Comparison of ENCODE assay signal across 21 cellular contexts in the genomic region with DNA sequence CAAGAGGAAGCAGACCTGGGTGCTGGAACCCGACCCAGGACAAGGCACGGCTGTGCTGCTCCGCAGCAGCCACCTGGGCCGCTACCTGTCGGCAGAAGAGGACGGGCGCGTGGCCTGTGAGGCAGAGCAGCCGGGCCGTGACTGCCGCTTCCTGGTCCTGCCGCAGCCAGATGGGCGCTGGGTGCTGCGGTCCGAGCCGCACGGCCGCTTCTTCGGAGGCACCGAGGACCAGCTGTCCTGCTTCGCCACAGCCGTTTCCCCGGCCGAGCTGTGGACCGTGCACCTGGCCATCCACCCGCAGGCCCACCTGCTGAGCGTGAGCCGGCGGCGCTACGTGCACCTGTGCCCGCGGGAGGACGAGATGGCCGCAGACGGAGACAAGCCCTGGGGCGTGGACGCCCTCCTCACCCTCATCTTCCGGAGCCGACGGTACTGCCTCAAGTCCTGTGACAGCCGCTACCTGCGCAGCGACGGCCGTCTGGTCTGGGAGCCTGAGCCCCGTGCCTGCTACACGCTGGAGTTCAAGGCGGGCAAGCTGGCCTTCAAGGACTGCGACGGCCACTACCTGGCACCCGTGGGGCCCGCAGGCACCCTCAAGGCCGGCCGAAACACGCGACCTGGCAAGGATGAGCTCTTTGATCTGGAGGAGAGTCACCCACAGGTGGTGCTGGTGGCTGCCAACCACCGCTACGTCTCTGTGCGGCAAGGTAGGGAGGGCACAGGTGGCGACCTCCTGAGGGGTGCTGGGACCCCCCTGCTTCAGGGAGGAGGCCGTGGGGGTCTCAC. TPM values are rescaled to one million over a fixed set of nuclear protein-coding genes. Genes with fewer than 3 reads are reported as not detected.
DNase-seq lines count a peak whose midpoint lies in the region; ATAC-seq and TF ChIP-seq lines count a peak whose summit lies in the region.
"Had no signal": no experiment of that assay in that cellular context is flagged by ENCODE, and none has a peak within 500 bp of the region (broad histone marks: within the 10 kb centered on the region; RNA-seq: fewer than 3 reads in every experiment).

No MANE protein-coding gene starts in this region.

- RAD21 ChIA-PET in HCT116 (lab: Charles Lee; ENCODE audit: low non-redundant PET in 1 of 2, low total read pairs in 2 of 2, uncharacterized antibody in 2 of 2, unreplicated experiment in 2 of 2), result interaction anchor here (0.7 to 1.6 kb wide), 2 partner anchors 10 to 44 kb away, joined by 4 to 5 read pairs; no protein-coding TSS in a partner anchor

- H3K36me3 ChIP-seq in HCT116 (ENCODE audit: control insufficient read depth in 1 of 2, insufficient read depth in 2 of 2, low read length in 2 of 2) (no peaks in the 10 kb centered on the region), PC-3 (ENCODE audit: low read depth, low read length) (no peaks in the 10 kb centered on the region)

- H3K9ac ChIP-seq in HCT116 (ENCODE audit: low read length), result peak overlapping the region; percentile 68
- no peak overlapping the region for H3K9ac ChIP-seq in PC-3 (ENCODE audit: low read length)

- no peak overlapping the region for H2AFZ ChIP-seq in HCT116 (ENCODE audit: low read depth, low read length, poor library complexity, severe bottlenecking)
- H2AFZ ChIP-seq in PC-3 (ENCODE audit: low read length), result peak overlapping the region; percentile 6; the same call in 1 of the 2 replicates

- H3K4me1 Mint-ChIP-seq in osteocyte (ENCODE audit: unreplicated experiment), result peaks cover 4% of the 10 kb centered on the region
- H3K4me1 Mint-ChIP-seq: T-helper 17 cell had no signal

- CTCF ChIA-PET in HCT116 (lab: Charles Lee) (no interaction called here), PC-3 (lab: Charles Lee) (interaction anchor here (0.7 to 1.2 kb wide), 2 partner anchors 10 to 13 kb away, joined by 3 read pairs; no protein-coding TSS in a partner anchor)

- no peak overlapping the region for H3K4me3 Mint-ChIP-seq in osteocyte (ENCODE audit: unreplicated experiment)
- H3K4me3 Mint-ChIP-seq: B cell, T-helper 17 cell had no signal

- no peaks in the 10 kb centered on the region for H4K20me1 ChIP-seq in HCT116 (ENCODE audit: insufficient read depth)
- H4K20me1 ChIP-seq in PC-3 (ENCODE audit: low read length), result no peaks in the 10 kb centered on the region

- H3K4me3 ChIP-seq in HCT116 (replicated peaks in 1 of 2; ENCODE audit: low read depth in 1 of 2, low read length in 2 of 2) (peak overlapping the region in 1 of 2 experiments; percentile 58; a peak in 2 of 4 replicates), PC-3 (ENCODE audit: low read length) (peak overlapping the region; percentile 52)
- H3K4me3 ChIP-seq: lung had no signal

- TF ChIP-seq POLR2A in HCT116 (IDR thresholded peaks at IDR 0.05; ENCODE audit: borderline replicate concordance, extremely low read depth, insufficient read depth, insufficient read length), result no peak

- peak; percentile 61 to 78 (median 70) for DNase-seq in NCI-H1417 (lab: John Stamatoyannopoulos, UW)
- no peak for DNase-seq in NCI-H1417 treated with DMSO at 0.1 percent for 48 hours (lab: John Stamatoyannopoulos, UW)
- no peak for DNase-seq in HCT116 (ENCODE audit: low read depth, low spot score)
- DNase-seq in PC-3, result peak; percentile 41
- no peak for DNase-seq in left colon
- DNase-seq in osteocyte (ENCODE audit: extremely low spot score, unreplicated experiment), result no peak
- no peak for DNase-seq in GM03348 (ENCODE audit: low spot score)
- no peak for DNase-seq in activated T-cell treated with anti-CD3 and anti-CD28 coated beads, Interleukin-2, amount 50 U/mL, for 1 hour
- DNase-seq: 8988T; activated CD4-positive, alpha-beta T cell treated with anti-CD3 and anti-CD28 coated beads, Interleukin-2, amount 50 U/mL, for 48 hours; amniotic stem cell; Calu3; caudate nucleus; foreskin fibroblast; NCI-H446; OCI-M1; stimulated activated CD4-positive, alpha-beta T cell treated with anti-CD3 and anti-CD28 coated beads, Interleukin-15, amount 100 ng/mL, for 24 hours; T-helper 17 cell had no signal

- peak overlapping the region; percentile 72; the same call in 1 of the 2 replicates for H3K27ac ChIP-seq in HCT116 (ENCODE audit: low read depth, low read length)
- no peak overlapping the region for H3K27ac ChIP-seq in PC-3 (ENCODE audit: low read length)

- BruUV-seq in HCT116 (replicated peaks; lab: Mats Ljungman, UMichigan) (no TSS peak), PC-3 (replicated peaks; lab: Mats Ljungman, UMichigan) (no TSS peak)

- 0 out of 2 replicates have a peak, but pooled peaks have one; percentile 1 for ATAC-seq in HCT116
- ATAC-seq in PC-3, result peak; percentile 31
- ATAC-seq in left colon, result peak; percentile 60
- ATAC-seq: T-helper 17 cell had no signal

- H3K9me3 ChIP-seq in HCT116 (ENCODE audit: control insufficient read depth in 1 of 2, insufficient read depth in 1 of 2, low read depth in 1 of 2, low read length in 2 of 2) (peaks cover 0 to 7% of the 10 kb centered on the region in 2 experiments; a peak in 1 of 4 replicates), PC-3 (ENCODE audit: low read length) (no peaks in the 10 kb centered on the region)

- TF ChIP-seq CTCF in HCT116 (IDR thresholded peaks at IDR 0.05 in 2 of 3, conservative IDR thresholded peaks at IDR 0.05 in 1 of 3; ENCODE audit: borderline replicate concordance in 1 of 3, insufficient read depth in 1 of 3, low read depth in 2 of 3, low read length in 2 of 3) (no peak), PC-3 (conservative IDR thresholded peaks at IDR 0.05; ENCODE audit: low read depth, low read length) (0 out of 2 replicates have a peak, but pooled peaks have one; percentile 13), osteocyte (IDR thresholded peaks at IDR 0.05) (no peak)

- no peaks in the 10 kb centered on the region for H3K27me3 Mint-ChIP-seq in osteocyte (ENCODE audit: unreplicated experiment)
- H3K27me3 Mint-ChIP-seq: B cell had no signal

- H3K9me3 Mint-ChIP-seq in osteocyte (ENCODE audit: unreplicated experiment), result no peaks in the 10 kb centered on the region

- peak overlapping the region; percentile 75 for H3K4me2 ChIP-seq in HCT116 (ENCODE audit: low read length)
- H3K4me2 ChIP-seq in PC-3 (ENCODE audit: low read length), result peak overlapping the region; percentile 79

- H3K27me3 ChIP-seq in HCT116 (ENCODE audit: insufficient read depth, low read length) (no peaks in the 10 kb centered on the region), PC-3 (ENCODE audit: low read length) (peaks cover 7% of the 10 kb centered on the region; the same call in 1 of the 2 replicates)

- no peaks in the 10 kb centered on the region for H3K79me2 ChIP-seq in HCT116 (ENCODE audit: insufficient read depth, low read length)
- no peaks in the 10 kb centered on the region for H3K79me2 ChIP-seq in PC-3 (ENCODE audit: low read length)

- no peaks in the 10 kb centered on the region for H3K9me2 ChIP-seq in HCT116 (ENCODE audit: insufficient read depth)
- H3K9me2 ChIP-seq in PC-3 (replicated peaks; ENCODE audit: low read length), result no peaks in the 10 kb centered on the region

- TF ChIP-seq RAD21 in HCT116 (IDR thresholded peaks at IDR 0.05; ENCODE audit: low read depth), result no peak

- intact Hi-C loops in HCT116 (cut with micrococcal nuclease), result no loop called here
- intact Hi-C loops in PC-3 (cut with micrococcal nuclease), result no loop called here
- intact Hi-C loops in left colon (cut with DNase I, micrococcal nuclease), result loop anchor here in 1 of 2 donors (10.0 kb wide), 1 partner anchor 76 kb away; no protein-coding TSS in a partner anchor

- POLR2A ChIA-PET in HCT116 (lab: Charles Lee), result interaction anchor here (0.9 to 2.2 kb wide), 3 partner anchors 9 to 16 kb away, joined by 3 to 6 read pairs (median 3); a partner anchor contains a TSS
- POLR2A ChIA-PET in PC-3 (lab: Charles Lee; ENCODE audit: unreplicated experiment), result interaction anchor here (0.6 kb wide), 1 partner anchor 286 kb away, joined by 3 read pairs; no protein-coding TSS in a partner anchor

- H3K4me1 ChIP-seq in HCT116 (ENCODE audit: control insufficient read depth in 1 of 2, insufficient read depth in 2 of 2, low read length in 2 of 2) (peaks cover 12 to 41% of the 10 kb centered on the region in 2 experiments), PC-3 (ENCODE audit: insufficient read depth, low read length) (peaks cover 22% of the 10 kb centered on the region)

- no peak overlapping the region for H3K27ac Mint-ChIP-seq in osteocyte (ENCODE audit: unreplicated experiment)
- H3K27ac Mint-ChIP-seq: B cell, T-helper 17 cell had no signal

- no peaks in the 10 kb centered on the region for H3F3A ChIP-seq in PC-3 (ENCODE audit: low read length, unreplicated experiment)

- H3K36me3 Mint-ChIP-seq in osteocyte (ENCODE audit: unreplicated experiment), result no peaks in the 10 kb centered on the region

TF ChIP-seq in HCT116, 20 proteins besides CTCF, POLR2A, EP300 and RAD21:
- no peak for TF ChIP-seq SRF (IDR thresholded peaks at IDR 0.05; ENCODE audit: low read depth)
- TF ChIP-seq, protein P1, sequence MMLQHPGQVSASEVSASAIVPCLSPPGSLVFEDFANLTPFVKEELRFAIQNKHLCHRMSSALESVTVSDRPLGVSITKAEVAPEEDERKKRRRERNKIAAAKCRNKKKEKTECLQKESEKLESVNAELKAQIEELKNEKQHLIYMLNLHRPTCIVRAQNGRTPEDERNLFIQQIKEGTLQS (IDR thresholded peaks at IDR 0.05), result no peak

RNA-seq across cellular contexts. Expression of a gene that starts 0.7 kb away (rescaled TPM):
- total RNA-seq in HCT116 (2021; ENCODE audit: unreplicated experiment) (10.1 TPM), PC-3 (2014; rRNA removed) (0.87 and 2.4 TPM in 2 replicates), left colon (1 to 10 TPM; 2.3 to 4.9 TPM), osteocyte (3.0 and 3.7 TPM in 2 replicates)
- polyA plus RNA-seq in HCT116 (2012), result 5.9 and 6.4 TPM in 2 replicates
- total RNA-seq: epithelial cell of proximal tubule had no signal

RNA-seq across cellular contexts. Expression of a gene that starts 16.2 kb away (rescaled TPM):
- total RNA-seq in HCT116 (2021; ENCODE audit: unreplicated experiment) (6,223 TPM), PC-3 (2014; rRNA removed) (4,503 and 4,798 TPM in 2 replicates), left colon (1,000 to 10,000 TPM; 3,767 to 4,413 TPM), osteocyte (4,236 and 4,267 TPM in 2 replicates)
- polyA plus RNA-seq in HCT116 (2012), result 6,644 and 8,513 TPM in 2 replicates

RNA-seq across cellular contexts. Expression of a gene that starts 23.3 kb away (rescaled TPM):
- 53.4 TPM for total RNA-seq in HCT116 (2021; ENCODE audit: unreplicated experiment)
- polyA plus RNA-seq in HCT116 (2012), result 21.7 and 21.8 TPM in 2 replicates
- total RNA-seq in PC-3 (2014; rRNA removed), result 23.3 and 34.6 TPM in 2 replicates
- total RNA-seq in left colon, result 10 to 100 TPM; 25.4 to 28.8 TPM
- total RNA-seq in osteocyte, result 63.0 and 64.6 TPM in 2 replicates

Comparison
In these comparisons a context has a peak if more than half of its experiments do, and no peak if none do; other contexts are left out.
1. DNase-seq: peak in NCI-H1417 (3 of 3) and PC-3 (single experiment); none in NCI-H1417 treated with DMSO at 0.1 percent for 48 hours (single experiment), HCT116 (single experiment), left colon (0 of 2), osteocyte (single experiment), GM03348 (single experiment) and activated T-cell treated with anti-CD3 and anti-CD28 coated beads, Interleukin-2, amount 50 U/mL, for 1 hour (single experiment).
2. ATAC-seq: peak in every context shown above with its lines; median percentile 60 in left colon; 31 in PC-3; 1 in HCT116.